8 cellular contexts compared by ENCODE assay signal in the genomic region with DNA sequence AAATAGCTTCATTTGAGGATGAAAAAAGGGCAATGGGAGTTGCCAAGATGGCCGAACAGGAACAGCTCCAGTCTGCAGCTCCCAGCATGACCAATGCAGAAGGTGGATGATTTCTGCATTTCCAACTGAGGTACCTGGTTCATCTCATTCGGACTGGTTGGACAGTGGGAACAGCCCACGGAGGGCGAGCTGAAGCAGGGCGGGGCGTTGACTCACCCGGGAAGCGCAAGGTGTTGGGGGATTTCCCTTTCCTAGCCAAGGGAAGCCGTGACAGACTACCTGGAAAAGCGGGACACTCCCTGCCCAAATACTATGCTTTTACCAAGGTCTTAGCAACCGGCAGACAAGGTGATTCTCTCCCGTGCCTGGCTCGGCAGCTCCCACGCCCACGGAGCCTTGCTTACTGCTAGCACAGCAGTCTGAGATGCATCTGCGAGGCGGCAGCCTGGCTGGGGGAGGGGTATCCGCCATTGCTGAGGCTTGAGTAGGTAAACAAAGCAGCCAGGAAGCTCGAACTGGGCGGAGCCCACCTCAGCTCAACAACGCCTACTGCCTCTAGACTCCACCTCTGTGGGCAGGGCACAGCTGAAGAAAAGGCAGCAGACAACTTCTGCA.
DNase-seq lines count a peak whose midpoint lies in the region; ATAC-seq and TF ChIP-seq lines count a peak whose summit lies in the region.
"Not testable (repeated sequence)": the region's sequence is repeated elsewhere in the genome, so short reads cannot be mapped to it uniquely, and the experiment has no call there.

No MANE protein-coding gene starts in this region.

- CTCF ChIA-PET in activated CD8-positive, alpha-beta T cell treated with anti-CD3 and anti-CD28 coated beads for 36 hours (lab: Charles Lee): interaction anchor here (0.6 kb wide), 1 partner anchor 89 kb away, joined by 3 read pairs; no protein-coding TSS in a partner anchor

- peak overlapping the region; percentile 59 for H3K27ac Mint-ChIP-seq in activated CD8-positive, alpha-beta T cell treated with anti-CD3 and anti-CD28 coated beads for 36 hours
- peak overlapping the region; percentile 29 to 70 for H3K27ac Mint-ChIP-seq in activated naive CD4-positive, alpha-beta T cell treated with anti-CD3 and anti-CD28 coated beads, Interleukin-2, amount 50 U/mL, for 72 hours
- not testable (repeated sequence) for H3K27ac Mint-ChIP-seq in stimulated activated memory B cell treated with anti-CD40 and anti-IgM and Interleukin-4, amounts not matched to agents 10 μg/mL and 1 μg/mL and 100 μg/mL, for 72 hours

- TF ChIP-seq POLR2A in Peyer's patch (IDR thresholded peaks at IDR 0.05); right lobe of liver (IDR thresholded peaks at IDR 0.05): not testable (repeated sequence)

- not testable (repeated sequence) for H3K9me3 ChIP-seq in DND-41 (ENCODE audit: insufficient read depth, low read length, severe bottlenecking); Peyer's patch; right lobe of liver

- H3K27ac ChIP-seq in DND-41 (ENCODE audit: low read length); right lobe of liver: not testable (repeated sequence)
- H3K27ac ChIP-seq in Peyer's patch: peak overlapping the region; percentile 31 to 75 (median 52)

- POLR2A ChIA-PET in activated CD8-positive, alpha-beta T cell treated with anti-CD3 and anti-CD28 coated beads for 36 hours (lab: Charles Lee): interaction anchor here (0.7 kb wide), 1 partner anchor 88 kb away, joined by 5 read pairs; a partner anchor contains a TSS

- 31% methylated on average over 7 of the region's 21 CpGs for WGBS in right lobe of liver (ENCODE audit: insufficient coverage, low coverage, low lambda C conversion rate, missing lambda C conversion rate)

- not testable (repeated sequence) for H3K4me2 ChIP-seq in DND-41 (ENCODE audit: insufficient read depth, low read length)

- H3K4me3 Mint-ChIP-seq in activated CD8-positive, alpha-beta T cell treated with anti-CD3 and anti-CD28 coated beads for 36 hours: peak overlapping the region; percentile 45
- H3K4me3 Mint-ChIP-seq in stimulated activated memory B cell treated with anti-CD40 and anti-IgM and Interleukin-4, amounts not matched to agents 10 μg/mL and 1 μg/mL and 100 μg/mL, for 72 hours: peak overlapping the region; percentile 34

- H4K20me1 ChIP-seq in DND-41 (ENCODE audit: insufficient read depth, low read length): not testable (repeated sequence)

- intact Hi-C loops in activated CD8-positive, alpha-beta T cell treated with anti-CD3 and anti-CD28 coated beads for 36 hours (cut with micrococcal nuclease); right lobe of liver (cut with DNase I): not testable (repeated sequence)

- H3K36me3 Mint-ChIP-seq in activated CD8-positive, alpha-beta T cell treated with anti-CD3 and anti-CD28 coated beads for 36 hours (ENCODE audit: low read depth): peaks cover 17% of the 10 kb centered on the region
- peaks cover 15 to 27% of the 10 kb centered on the region in 2 donors for H3K36me3 Mint-ChIP-seq in activated naive CD4-positive, alpha-beta T cell treated with anti-CD3 and anti-CD28 coated beads, Interleukin-2, amount 50 U/mL, for 72 hours
- peaks cover 20% of the 10 kb centered on the region for H3K36me3 Mint-ChIP-seq in stimulated activated memory B cell treated with anti-CD40 and anti-IgM and Interleukin-4, amounts not matched to agents 10 μg/mL and 1 μg/mL and 100 μg/mL, for 72 hours

- not testable (repeated sequence) for H3K27me3 ChIP-seq in DND-41 (ENCODE audit: insufficient read depth, low read length, poor library complexity); Peyer's patch; right lobe of liver

- H3K36me3 ChIP-seq in DND-41 (ENCODE audit: insufficient read depth, low read length); Peyer's patch; right lobe of liver: not testable (repeated sequence)

- H2AFZ ChIP-seq in DND-41 (ENCODE audit: low read depth, low read length): not testable (repeated sequence)

- H3K79me2 ChIP-seq in DND-41 (ENCODE audit: insufficient read depth, low read length): not testable (repeated sequence)

- DNase-seq in DND-41: peak; percentile 19
- DNase-seq in Peyer's patch: peak; percentile 64 to 90 (median 68)
- DNase-seq in activated CD8-positive, alpha-beta T cell treated with anti-CD3 and anti-CD28 coated beads for 36 hours: peak; percentile 86
- peak; percentile 50 to 55 for DNase-seq in activated naive CD4-positive, alpha-beta T cell treated with anti-CD3 and anti-CD28 coated beads, Interleukin-2, amount 50 U/mL, for 72 hours (ENCODE audit: low spot score in 2 of 2)
- peak; percentile 39 to 65 (median 47) for DNase-seq in right lobe of liver
- DNase-seq in stimulated activated CD4-positive, alpha-beta T cell treated with anti-CD3 and anti-CD28 coated beads, Interleukin-12 subunit alpha, Interleukin-12 subunit beta, amount 100 ng/mL, for 24 hours (ENCODE audit: low read depth in 2 of 2): peak; percentile 21 to 51

- TF ChIP-seq CTCF in DND-41 (IDR thresholded peaks at IDR 0.05; ENCODE audit: borderline replicate concordance, extremely low read depth, low read length, poor library complexity, severe bottlenecking); Peyer's patch (IDR thresholded peaks at IDR 0.05); activated CD8-positive, alpha-beta T cell treated with anti-CD3 and anti-CD28 coated beads for 36 hours (IDR thresholded peaks at IDR 0.05); right lobe of liver (IDR thresholded peaks at IDR 0.05): not testable (repeated sequence)

- H3K9ac ChIP-seq in DND-41 (ENCODE audit: low read depth, low read length): not testable (repeated sequence)

- H3K9me3 Mint-ChIP-seq in activated CD8-positive, alpha-beta T cell treated with anti-CD3 and anti-CD28 coated beads for 36 hours; activated naive CD4-positive, alpha-beta T cell treated with anti-CD3 and anti-CD28 coated beads, Interleukin-2, amount 50 U/mL, for 72 hours; stimulated activated memory B cell treated with anti-CD40 and anti-IgM and Interleukin-4, amounts not matched to agents 10 μg/mL and 1 μg/mL and 100 μg/mL, for 72 hours: not testable (repeated sequence)

- not testable (repeated sequence) for H3K4me3 ChIP-seq in DND-41 (ENCODE audit: low read depth in 1 of 2, low read length in 2 of 2)
- peak overlapping the region; percentile 17 to 49 (median 37) for H3K4me3 ChIP-seq in Peyer's patch
- peak overlapping the region in 2 of 3 donors; percentile 33 to 49 for H3K4me3 ChIP-seq in right lobe of liver

- peaks cover 38% of the 10 kb centered on the region for H3K4me1 Mint-ChIP-seq in activated CD8-positive, alpha-beta T cell treated with anti-CD3 and anti-CD28 coated beads for 36 hours (ENCODE audit: low read depth)
- peaks cover 23% of the 10 kb centered on the region for H3K4me1 Mint-ChIP-seq in stimulated activated memory B cell treated with anti-CD40 and anti-IgM and Interleukin-4, amounts not matched to agents 10 μg/mL and 1 μg/mL and 100 μg/mL, for 72 hours

- not testable (repeated sequence) for H3K27me3 Mint-ChIP-seq in activated CD8-positive, alpha-beta T cell treated with anti-CD3 and anti-CD28 coated beads for 36 hours; stimulated activated memory B cell treated with anti-CD40 and anti-IgM and Interleukin-4, amounts not matched to agents 10 μg/mL and 1 μg/mL and 100 μg/mL, for 72 hours

- not testable (repeated sequence) for H3K4me1 ChIP-seq in DND-41 (ENCODE audit: insufficient read depth, low read length); Peyer's patch; right lobe of liver

- ATAC-seq in DND-41 (ENCODE audit: insufficient read depth, low read depth); activated CD8-positive, alpha-beta T cell treated with anti-CD3 and anti-CD28 coated beads for 36 hours; right lobe of liver; stimulated activated memory B cell treated with anti-CD40 and anti-IgM and Interleukin-4, amounts not matched to agents 10 μg/mL and 1 μg/mL and 100 μg/mL, for 72 hours: not testable (repeated sequence)
- peak in 1 of 2 donors; percentile 32 for ATAC-seq in activated naive CD4-positive, alpha-beta T cell treated with anti-CD3 and anti-CD28 coated beads, Interleukin-2, amount 50 U/mL, for 72 hours
- ATAC-seq in esophagus mucosa: peak; percentile 37

Comparison
In these comparisons a context has a peak if more than half of its experiments do, and no peak if none do; other contexts are left out.
1. DNase-seq: peak in every context shown above with its lines; median percentile 86 in activated CD8-positive, alpha-beta T cell treated with anti-CD3 and anti-CD28 coated beads for 36 hours; 68 in Peyer's patch; 52 in activated naive CD4-positive, alpha-beta T cell treated with anti-CD3 and anti-CD28 coated beads, Interleukin-2, amount 50 U/mL, for 72 hours; 47 in right lobe of liver; 36 in stimulated activated CD4-positive, alpha-beta T cell treated with anti-CD3 and anti-CD28 coated beads, Interleukin-12 subunit alpha, Interleukin-12 subunit beta, amount 100 ng/mL, for 24 hours; 19 in DND-41.